ENCODE assay signal across 13 cellular contexts in the genomic region with DNA sequence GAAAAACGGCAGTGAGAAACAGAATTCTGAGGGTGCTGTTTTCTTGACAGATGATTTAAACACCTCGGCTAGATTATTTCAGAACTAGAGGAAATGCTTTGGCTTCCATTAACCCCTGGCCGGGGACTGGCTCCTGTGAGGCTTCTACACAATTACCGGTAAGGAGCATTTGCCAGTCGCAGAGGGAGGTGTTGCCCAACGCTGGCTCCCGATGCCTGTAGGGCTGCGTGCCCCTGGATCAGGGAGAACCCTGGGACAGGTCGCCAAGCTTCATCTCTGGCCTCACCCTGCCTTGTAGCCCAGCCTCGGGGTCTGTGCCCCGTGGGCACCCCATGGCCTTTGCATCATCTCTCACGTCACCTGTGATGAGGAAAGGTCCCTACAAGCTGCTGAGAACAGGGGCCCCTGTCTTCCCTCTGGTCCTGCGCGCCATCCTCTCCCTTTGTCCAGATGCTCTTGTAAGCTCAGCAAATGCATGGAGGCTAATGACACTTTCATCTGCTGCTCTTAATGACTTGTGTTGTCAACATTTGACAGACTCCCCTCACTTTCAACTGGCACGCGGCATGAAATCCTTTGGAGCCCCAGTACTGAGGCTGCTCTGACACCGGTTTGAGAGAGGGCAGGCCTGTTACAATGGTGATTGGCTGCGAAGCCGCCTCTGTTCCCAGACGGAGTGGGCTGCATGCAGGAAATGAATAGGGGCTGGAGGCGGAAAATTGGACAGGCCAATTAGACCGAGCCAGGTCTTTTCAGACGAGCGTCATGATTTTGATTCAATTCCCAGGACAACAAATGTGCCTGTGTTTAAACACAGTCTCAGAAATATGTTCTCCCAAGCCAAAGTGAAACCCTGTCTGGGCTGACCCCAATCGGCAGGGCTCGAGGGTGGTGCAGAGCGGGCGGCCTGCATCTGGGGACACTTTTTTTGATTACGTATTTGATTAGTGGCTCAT.
DNase-seq lines count a peak whose midpoint lies in the region; ATAC-seq and TF ChIP-seq lines count a peak whose summit lies in the region.
"Had no signal": no experiment of that assay in that cellular context is flagged by ENCODE, and none has a peak within 500 bp of the region (broad histone marks: within the 10 kb centered on the region; RNA-seq: fewer than 3 reads in every experiment).

No MANE protein-coding gene starts in this region.

- H3K36me3 Mint-ChIP-seq in T-helper 2 cell treated with Interferon-gamma antibody and Interleukin-4, amounts not matched to agents 5 μg/mL and 100 μg/mL, for 36 hours (ENCODE audit: low read depth) = no peaks in the 10 kb centered on the region
- H3K36me3 Mint-ChIP-seq in natural killer cell treated with Interleukin-12 subunit alpha and Interleukin-12 subunit beta and Interleukin-15 and Interleukin-18, amount 100 ng/mL, for 72 hours = peaks cover 6% of the 10 kb centered on the region

- intact Hi-C loops in ascending aorta (cut with DNase I) = no loop called here
- intact Hi-C loops in heart right ventricle (cut with DNase I) = no loop called here

- H3K4me3 Mint-ChIP-seq in T-helper 2 cell treated with Interferon-gamma antibody and Interleukin-4, amounts not matched to agents 5 μg/mL and 100 μg/mL, for 36 hours = no peak overlapping the region
- no peak overlapping the region for H3K4me3 Mint-ChIP-seq in natural killer cell treated with Interleukin-12 subunit alpha and Interleukin-12 subunit beta and Interleukin-15 and Interleukin-18, amount 100 ng/mL, for 72 hours
- H3K4me3 Mint-ChIP-seq: activated CD4-positive, alpha-beta T cell treated with anti-CD3 and anti-CD28 coated beads for 36 hours; memory B cell had no signal

- peak; percentile 84 to 95 (median 94) for ATAC-seq in heart right ventricle
- ATAC-seq in natural killer cell treated with Interleukin-12 subunit alpha and Interleukin-12 subunit beta and Interleukin-15 and Interleukin-18, amount 100 ng/mL, for 72 hours = no peak
- ATAC-seq: activated CD4-positive, alpha-beta T cell treated with anti-CD3 and anti-CD28 coated beads for 36 hours; esophagus mucosa had no signal

- DNase-seq in AG08396 (ENCODE audit: low spot score) (peak; percentile 35), ascending aorta (ENCODE audit: low spot score in 2 of 2) (peak in 1 of 2 donors; percentile 75), heart right ventricle (peak; percentile 48 to 81), pons (ENCODE audit: low spot score) (peak; percentile 41), GDM1 (lab: John Stamatoyannopoulos, UW) (no peak), NCI-H2171 (lab: John Stamatoyannopoulos, UW) (no peak)
- no peak for DNase-seq in T-helper 2 cell treated with Interferon-gamma antibody and Interleukin-4, amounts not matched to agents 5 μg/mL and 100 μg/mL, for 36 hours (ENCODE audit: low spot score)
- DNase-seq in natural killer cell treated with Interleukin-12 subunit alpha and Interleukin-12 subunit beta and Interleukin-15 and Interleukin-18, amount 100 ng/mL, for 72 hours (ENCODE audit: low spot score) = no peak
- DNase-seq: activated CD4-positive, alpha-beta T cell treated with anti-CD3 and anti-CD28 coated beads for 36 hours; activated naive CD4-positive, alpha-beta T cell treated with anti-CD3 and anti-CD28 coated beads, Interleukin-2, amount 50 U/mL, for 16 hours; NCI-H1694 treated with DMSO at 0.1 percent for 48 hours had no signal

- H3K4me3 ChIP-seq in ascending aorta (peak overlapping the region in 1 of 2 donors; percentile 50), heart right ventricle (peak overlapping the region in 1 of 10 donors; percentile 32)

- no peaks in the 10 kb centered on the region for H3K9me3 Mint-ChIP-seq in T-helper 2 cell treated with Interferon-gamma antibody and Interleukin-4, amounts not matched to agents 5 μg/mL and 100 μg/mL, for 36 hours
- no peaks in the 10 kb centered on the region for H3K9me3 Mint-ChIP-seq in natural killer cell treated with Interleukin-12 subunit alpha and Interleukin-12 subunit beta and Interleukin-15 and Interleukin-18, amount 100 ng/mL, for 72 hours

- no peaks in the 10 kb centered on the region for H3K36me3 ChIP-seq in ascending aorta
- H3K36me3 ChIP-seq in heart right ventricle = peaks cover 0 to 9% (median 0%) of the 10 kb centered on the region in 9 donors

- peaks cover 2% of the 10 kb centered on the region for H3K27me3 Mint-ChIP-seq in T-helper 2 cell treated with Interferon-gamma antibody and Interleukin-4, amounts not matched to agents 5 μg/mL and 100 μg/mL, for 36 hours (ENCODE audit: low read depth)
- peaks cover 0 to 2% of the 10 kb centered on the region in 2 donors for H3K27me3 Mint-ChIP-seq in natural killer cell treated with Interleukin-12 subunit alpha and Interleukin-12 subunit beta and Interleukin-15 and Interleukin-18, amount 100 ng/mL, for 72 hours
- H3K27me3 Mint-ChIP-seq: activated CD4-positive, alpha-beta T cell treated with anti-CD3 and anti-CD28 coated beads for 36 hours had no signal

- H3K27ac Mint-ChIP-seq in T-helper 2 cell treated with Interferon-gamma antibody and Interleukin-4, amounts not matched to agents 5 μg/mL and 100 μg/mL, for 36 hours = no peak overlapping the region
- no peak overlapping the region for H3K27ac Mint-ChIP-seq in natural killer cell treated with Interleukin-12 subunit alpha and Interleukin-12 subunit beta and Interleukin-15 and Interleukin-18, amount 100 ng/mL, for 72 hours
- H3K27ac Mint-ChIP-seq: activated CD4-positive, alpha-beta T cell treated with anti-CD3 and anti-CD28 coated beads for 36 hours; memory B cell had no signal

- 50% methylated on average over 29 of the region's 29 CpGs for WGBS in heart right ventricle, 2 donors

- H3K4me1 Mint-ChIP-seq in T-helper 2 cell treated with Interferon-gamma antibody and Interleukin-4, amounts not matched to agents 5 μg/mL and 100 μg/mL, for 36 hours (ENCODE audit: low read depth) = no peaks in the 10 kb centered on the region
- H3K4me1 Mint-ChIP-seq in natural killer cell treated with Interleukin-12 subunit alpha and Interleukin-12 subunit beta and Interleukin-15 and Interleukin-18, amount 100 ng/mL, for 72 hours (ENCODE audit: low read depth in 2 of 2) = no peaks in the 10 kb centered on the region
- H3K4me1 Mint-ChIP-seq: activated CD4-positive, alpha-beta T cell treated with anti-CD3 and anti-CD28 coated beads for 36 hours; memory B cell had no signal

- H3K27ac ChIP-seq in ascending aorta (peak overlapping the region; percentile 62 to 78), heart right ventricle (peak overlapping the region; percentile 32 to 94 (median 83))

- TF ChIP-seq CTCF in ascending aorta (IDR thresholded peaks at IDR 0.05) (no peak), heart right ventricle (IDR thresholded peaks at IDR 0.05) (peak in 3 of 9 donors; percentile 2 to 15 (median 14))

- no peaks in the 10 kb centered on the region for H3K9me3 ChIP-seq in ascending aorta
- H3K9me3 ChIP-seq in heart right ventricle = no peaks in the 10 kb centered on the region

- H3K27me3 ChIP-seq in ascending aorta (no peaks in the 10 kb centered on the region), heart right ventricle (peaks cover 0 to 3% (median 0%) of the 10 kb centered on the region in 7 donors)

- H3K4me1 ChIP-seq in ascending aorta (peaks cover 0 to 3% of the 10 kb centered on the region in 2 donors), heart right ventricle (peaks cover 11 to 35% (median 18%) of the 10 kb centered on the region in 9 donors)

Comparison
In these comparisons a context has a peak if more than half of its experiments do, and no peak if none do; other contexts are left out.
1. DNase-seq: peak in AG08396 (single experiment), heart right ventricle (2 of 2) and pons (single experiment); none in T-helper 2 cell treated with Interferon-gamma antibody and Interleukin-4, amounts not matched to agents 5 μg/mL and 100 μg/mL, for 36 hours (single experiment), GDM1 (single experiment), NCI-H2171 (single experiment) and natural killer cell treated with Interleukin-12 subunit alpha and Interleukin-12 subunit beta and Interleukin-15 and Interleukin-18, amount 100 ng/mL, for 72 hours (single experiment).
2. ATAC-seq: peak in heart right ventricle (8 of 8); none in natural killer cell treated with Interleukin-12 subunit alpha and Interleukin-12 subunit beta and Interleukin-15 and Interleukin-18, amount 100 ng/mL, for 72 hours (0 of 2).